In the genomic region with DNA sequence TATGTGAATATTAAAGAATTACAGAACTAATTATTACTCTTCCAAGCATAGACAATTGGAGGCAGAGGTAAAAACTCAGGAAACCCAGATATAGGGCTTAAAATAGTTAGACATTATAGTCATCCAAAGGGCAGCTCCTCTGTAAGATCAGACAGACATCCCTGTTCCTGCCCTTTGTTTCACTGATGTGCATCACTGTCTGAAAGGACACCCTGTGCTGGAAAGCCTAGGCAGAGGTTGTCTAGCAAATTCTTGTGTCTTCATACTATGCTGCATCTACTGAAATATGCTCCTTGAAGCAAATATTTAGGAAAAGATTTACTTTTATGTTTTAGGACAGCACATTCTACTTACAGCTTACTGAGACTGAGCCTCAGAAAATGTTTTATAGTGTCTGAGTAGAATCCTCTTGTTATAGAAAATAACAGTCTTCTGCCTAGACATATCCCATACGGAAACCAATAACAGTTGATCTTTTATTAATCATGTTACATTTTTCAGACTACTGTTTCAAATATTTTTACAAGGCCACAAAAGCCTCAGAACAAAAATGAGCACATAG, we compare ENCODE assay signal across 19 cellular contexts.
A peak's percentile ranks its signal among the peaks of the same experiment; 100 is the strongest.
DNase-seq lines count a peak whose midpoint lies in the region; ATAC-seq, FAIRE-seq and TF ChIP-seq lines count a peak whose summit lies in the region.
"Had no signal": no experiment of that assay in that cellular context is flagged by ENCODE, and none has a peak within 500 bp of the region (broad histone marks: within the 10 kb centered on the region; RNA-seq: fewer than 3 reads in every experiment).

No MANE protein-coding gene starts in this region.

- peak overlapping the region; percentile 53 for H3K4me2 ChIP-seq in PC-9
- H3K4me2 ChIP-seq: BLaER1 treated with 17β-estradiol and CSF1 and Interleukin-3, amounts not matched to agents 10 nM and 100 nM had no signal

- FAIRE-seq in D721Med (lab: Jason Lieb, UNC), result peak; percentile 51
- FAIRE-seq: GM12891, GM19239 had no signal

- peaks cover 15% of the 10 kb centered on the region; the same call in 1 of the 2 replicates for H3F3A ChIP-seq in PC-9 (ENCODE audit: insufficient read depth, low read depth)

- BruUV-seq in PC-9 (replicated peaks; lab: Mats Ljungman, UMichigan), result no TSS peak

- CTCF ChIA-PET in PC-9 (lab: Charles Lee), result no interaction called here

- no peak overlapping the region for H2AFZ ChIP-seq in PC-9

- peaks cover 10% of the 10 kb centered on the region for H3K4me1 Mint-ChIP-seq in nephron
- H3K4me1 Mint-ChIP-seq: activated CD4-positive, alpha-beta T cell treated with anti-CD3 and anti-CD28 coated beads, Interleukin-2, amount 10 ng/mL, durations not matched to agents 7 days and 5 days had no signal

- no peaks in the 10 kb centered on the region for H3K27me3 Mint-ChIP-seq in nephron (ENCODE audit: low read depth)
- H3K27me3 Mint-ChIP-seq: activated CD4-positive, alpha-beta T cell treated with anti-CD3 and anti-CD28 coated beads, Interleukin-2, amount 10 ng/mL, durations not matched to agents 7 days and 5 days had no signal

- H3K36me3 ChIP-seq in PC-9 (ENCODE audit: low read depth), result no peaks in the 10 kb centered on the region
- H3K36me3 ChIP-seq: BLaER1 treated with 17β-estradiol and CSF1 and Interleukin-3, amounts not matched to agents 10 nM and 100 nM; upper lobe of left lung had no signal

- no peak for TF ChIP-seq CTCF in D721Med (IDR thresholded peaks at IDR 0.05; ENCODE audit: insufficient read depth, missing control alignments)
- TF ChIP-seq CTCF in PC-9 (conservative IDR thresholded peaks at IDR 0.05), result no peak
- no peak for TF ChIP-seq CTCF in nephron (IDR thresholded peaks at IDR 0.05; ENCODE audit: unreplicated experiment in 3 of 3)

- H4K20me1 ChIP-seq in PC-9 (ENCODE audit: insufficient read depth), result no peaks in the 10 kb centered on the region
- H4K20me1 ChIP-seq: BLaER1 treated with 17β-estradiol and CSF1 and Interleukin-3, amounts not matched to agents 10 nM and 100 nM had no signal

- H3K4me3 Mint-ChIP-seq in nephron, result no peak overlapping the region
- H3K4me3 Mint-ChIP-seq: activated CD4-positive, alpha-beta T cell treated with anti-CD3 and anti-CD28 coated beads, Interleukin-2, amount 10 ng/mL, durations not matched to agents 7 days and 5 days; T-helper 2 cell treated with Interferon-gamma antibody and Interleukin-4, amounts not matched to agents 5 μg/mL and 100 μg/mL, for 36 hours had no signal

- DNase-seq in D721Med (ENCODE audit: insufficient read length, low spot score) (no peak), PC-9 (no peak), epithelial cell of prostate (ENCODE audit: low read depth, low spot score) (peak; percentile 60)
- no peak for DNase-seq in stimulated activated CD4-positive, alpha-beta T cell treated with anti-CD3 and anti-CD28 coated beads, Interleukin-2, amount 100 ng/mL, for 48 hours
- DNase-seq: activated CD4-positive, alpha-beta T cell treated with anti-CD3 and anti-CD28 coated beads, Interleukin-2, amount 10 ng/mL, durations not matched to agents 7 days and 5 days; activated T-cell treated with anti-CD3 and anti-CD28 coated beads, Interleukin-2, amount 50 U/mL, for 48 hours; DMS79 treated with DMSO at 0.1 percent for 48 hours; NCI-H1436 treated with DMSO at 0.1 percent for 48 hours; NCI-H526 treated with DMSO at 0.1 percent for 48 hours; upper lobe of left lung had no signal

- ATAC-seq in GM19324 (IDR thresholded peaks at IDR 0.05; ENCODE audit: low FRiP score, unreplicated experiment) (no peak), HG03571 (IDR thresholded peaks at IDR 0.05; ENCODE audit: unreplicated experiment) (no peak), HG02973 (IDR thresholded peaks at IDR 0.05; ENCODE audit: unreplicated experiment) (no peak)

- no peaks in the 10 kb centered on the region for H3K9me2 ChIP-seq in PC-9 (ENCODE audit: insufficient read depth)

- no peak overlapping the region for H3K4me3 ChIP-seq in PC-9
- H3K4me3 ChIP-seq: BLaER1 treated with 17β-estradiol and CSF1 and Interleukin-3, amounts not matched to agents 10 nM and 100 nM; upper lobe of left lung had no signal

- H3K79me2 ChIP-seq in PC-9 (ENCODE audit: low read depth), result no peaks in the 10 kb centered on the region

- intact Hi-C loops in PC-9 (cut with micrococcal nuclease; ENCODE audit: unreplicated experiment), result no loop called here

- H3K27me3 ChIP-seq in PC-9 (ENCODE audit: insufficient read depth, low read depth), result no peaks in the 10 kb centered on the region
- H3K27me3 ChIP-seq: BLaER1 treated with 17β-estradiol and CSF1 and Interleukin-3, amounts not matched to agents 10 nM and 100 nM; upper lobe of left lung had no signal

- POLR2A ChIA-PET in PC-9 (lab: Charles Lee; ENCODE audit: unreplicated experiment), result no interaction called here

- peak overlapping the region; percentile 55 for H3K27ac ChIP-seq in PC-9
- peak overlapping the region; percentile 96 for H3K27ac ChIP-seq in epithelial cell of prostate
- H3K27ac ChIP-seq: BLaER1 treated with 17β-estradiol and CSF1 and Interleukin-3, amounts not matched to agents 10 nM and 100 nM; RWPE1; upper lobe of left lung had no signal

- H3K4me1 ChIP-seq in PC-9 (replicated peaks; ENCODE audit: insufficient read depth), result peaks cover 23% of the 10 kb centered on the region
- H3K4me1 ChIP-seq: BLaER1 treated with 17β-estradiol and CSF1 and Interleukin-3, amounts not matched to agents 10 nM and 100 nM; upper lobe of left lung had no signal

- H3K9me3 Mint-ChIP-seq in nephron, result peaks cover 2% of the 10 kb centered on the region

- H3K9me3 ChIP-seq in PC-9 (ENCODE audit: insufficient read depth, low read depth), result no peaks in the 10 kb centered on the region
- H3K9me3 ChIP-seq: BLaER1 treated with 17β-estradiol and CSF1 and Interleukin-3, amounts not matched to agents 10 nM and 100 nM; upper lobe of left lung had no signal

- H3K36me3 Mint-ChIP-seq in nephron (ENCODE audit: low read depth), result no peaks in the 10 kb centered on the region

- H3K27ac Mint-ChIP-seq in nephron, result peak overlapping the region; percentile 33 to 77 (median 69)
- H3K27ac Mint-ChIP-seq: activated CD4-positive, alpha-beta T cell treated with anti-CD3 and anti-CD28 coated beads, Interleukin-2, amount 10 ng/mL, durations not matched to agents 7 days and 5 days; T-helper 2 cell treated with Interferon-gamma antibody and Interleukin-4, amounts not matched to agents 5 μg/mL and 100 μg/mL, for 36 hours had no signal
